ENCODE assay signal across 14 cellular contexts in genomic region chr4:123453006-123453685, GRCh38. TPM values are rescaled to one million over a fixed set of nuclear protein-coding genes. Genes with fewer than 3 reads are reported as not detected.
DNase-seq lines count a peak whose midpoint lies in the region; ATAC-seq and TF ChIP-seq lines count a peak whose summit lies in the region.
"Had no signal": no experiment of that assay in that cellular context is flagged by ENCODE, and none has a peak within 500 bp of the region (broad histone marks: within the 10 kb centered on the region; RNA-seq: fewer than 3 reads in every experiment).

No MANE protein-coding gene starts in this region.

- H3K27me3 Mint-ChIP-seq in nephron progenitor cell (ENCODE audit: low read depth, poor library complexity) (no peaks in the 10 kb centered on the region), Calu3 (ENCODE audit: unreplicated experiment) (no peaks in the 10 kb centered on the region)

- no peak for TF ChIP-seq CTCF in KMS-11 (conservative IDR thresholded peaks at IDR 0.05; ENCODE audit: low read depth, low read length)
- TF ChIP-seq CTCF in cardiac fibroblast (IDR thresholded peaks at IDR 0.05; ENCODE audit: low read depth, low read length), result no peak
- no peak for TF ChIP-seq CTCF in nephron progenitor cell (IDR thresholded peaks at IDR 0.05)
- TF ChIP-seq CTCF in Calu3 (IDR thresholded peaks at IDR 0.05; ENCODE audit: unreplicated experiment), result no peak
- no peak for TF ChIP-seq CTCF in coronary artery (IDR thresholded peaks at IDR 0.05)

- H3K4me2 ChIP-seq in BLaER1, result peak overlapping the region; percentile 29; the same call in 1 of the 2 replicates
- peak overlapping the region; percentile 34; the same call in 1 of the 2 replicates for H3K4me2 ChIP-seq in KMS-11

- peak; percentile 5 to 39 for DNase-seq in cardiac fibroblast (ENCODE audit: low read depth in 2 of 2)
- DNase-seq in nephron progenitor cell, result no peak
- DNase-seq in NCI-H1694 treated with DMSO at 0.1 percent for 48 hours (lab: John Stamatoyannopoulos, UW), result no peak
- no peak for DNase-seq in Calu3
- DNase-seq in coronary artery (ENCODE audit: low spot score), result no peak
- DNase-seq: activated naive CD4-positive, alpha-beta T cell treated with Interleukin-2 at 50 U/mL for 16 hours; NCI-H510A treated with DMSO at 0.1 percent for 48 hours; Right ventricle myocardium superior; stimulated activated CD4-positive, alpha-beta T cell treated with anti-CD3 and anti-CD28 coated beads, Interleukin-4, amount 100 ng/mL, for 1 hour; stimulated activated naive CD4-positive, alpha-beta T cell had no signal

- no peak overlapping the region for H2AFZ ChIP-seq in KMS-11 (ENCODE audit: low read depth)

- CTCF ChIA-PET in Calu3 (lab: Charles Lee), result no interaction called here

- no peaks in the 10 kb centered on the region for H4K20me1 ChIP-seq in BLaER1
- no peaks in the 10 kb centered on the region for H4K20me1 ChIP-seq in KMS-11 (ENCODE audit: insufficient read depth)

- peak overlapping the region; percentile 1 for H3K27ac Mint-ChIP-seq in nephron progenitor cell
- H3K27ac Mint-ChIP-seq in Calu3 (ENCODE audit: unreplicated experiment), result no peak overlapping the region

- peaks cover 54% of the 10 kb centered on the region for H3K4me1 ChIP-seq in BLaER1
- peaks cover 47% of the 10 kb centered on the region for H3K4me1 ChIP-seq in KMS-11 (ENCODE audit: low read depth, poor library complexity, severe bottlenecking)

- H3K4me1 Mint-ChIP-seq in nephron progenitor cell (peaks cover 32% of the 10 kb centered on the region), Calu3 (ENCODE audit: low read depth, unreplicated experiment) (peaks cover 14% of the 10 kb centered on the region)

- H3K9ac ChIP-seq in BLaER1 (no peak overlapping the region), KMS-11 (no peak overlapping the region)

- H3K4me3 Mint-ChIP-seq in nephron progenitor cell (no peak overlapping the region), Calu3 (ENCODE audit: low read depth, unreplicated experiment) (no peak overlapping the region)

- H3K27ac ChIP-seq in BLaER1 (no peak overlapping the region), KMS-11 (no peak overlapping the region), coronary artery (no peak overlapping the region)

- H3K9me3 Mint-ChIP-seq in nephron progenitor cell (peaks cover 9% of the 10 kb centered on the region), Calu3 (ENCODE audit: low read depth, unreplicated experiment) (no peaks in the 10 kb centered on the region)

- no peaks in the 10 kb centered on the region for H3K79me2 ChIP-seq in KMS-11 (ENCODE audit: insufficient read depth, low read depth)

- H3K9me3 ChIP-seq in BLaER1, result no peaks in the 10 kb centered on the region

- no peaks in the 10 kb centered on the region for H3K27me3 ChIP-seq in BLaER1
- H3K27me3 ChIP-seq in KMS-11 (ENCODE audit: insufficient read depth, low read depth), result no peaks in the 10 kb centered on the region

- no peaks in the 10 kb centered on the region for H3K36me3 ChIP-seq in BLaER1
- H3K36me3 ChIP-seq in KMS-11 (ENCODE audit: insufficient read depth), result no peaks in the 10 kb centered on the region

- H3K36me3 Mint-ChIP-seq in nephron progenitor cell (ENCODE audit: low read depth) (peaks cover 10% of the 10 kb centered on the region), Calu3 (ENCODE audit: insufficient read depth, unreplicated experiment) (no peaks in the 10 kb centered on the region)

- intact Hi-C loops in Calu3 (cut with micrococcal nuclease; ENCODE audit: unreplicated experiment), result no loop called here

- ATAC-seq in GM21390 (IDR thresholded peaks at IDR 0.05; ENCODE audit: unreplicated experiment), result no peak
- ATAC-seq: HCT116 had no signal

- no TSS peak for BruUV-seq in Calu3 (replicated peaks; lab: Mats Ljungman, UMichigan)

- no peak overlapping the region for H3K4me3 ChIP-seq in BLaER1
- no peak overlapping the region for H3K4me3 ChIP-seq in KMS-11 (IDR thresholded peaks at IDR 0.05; ENCODE audit: insufficient read depth, low read depth, low read length)
- H3K4me3 ChIP-seq in cardiac fibroblast (replicated peaks in 1 of 2; ENCODE audit: low read depth in 2 of 2, low read length in 2 of 2), result no peak overlapping the region
- H3K4me3 ChIP-seq in coronary artery, result no peak overlapping the region

RNA-seq across cellular contexts. Expression of gene SPRY1, which starts 56.6 kb away (rescaled TPM):
- 38.5 and 45.5 TPM in 2 replicates for total RNA-seq in Calu3 (2022)

Comparison
In these comparisons a context has a peak if more than half of its experiments do, and no peak if none do; other contexts are left out.
1. DNase-seq: peak in cardiac fibroblast (2 of 2); none in nephron progenitor cell (single experiment), NCI-H1694 treated with DMSO at 0.1 percent for 48 hours (single experiment), Calu3 (single experiment) and coronary artery (single experiment).